Comparison of ENCODE assay signal across 11 cellular contexts in the genomic region with DNA sequence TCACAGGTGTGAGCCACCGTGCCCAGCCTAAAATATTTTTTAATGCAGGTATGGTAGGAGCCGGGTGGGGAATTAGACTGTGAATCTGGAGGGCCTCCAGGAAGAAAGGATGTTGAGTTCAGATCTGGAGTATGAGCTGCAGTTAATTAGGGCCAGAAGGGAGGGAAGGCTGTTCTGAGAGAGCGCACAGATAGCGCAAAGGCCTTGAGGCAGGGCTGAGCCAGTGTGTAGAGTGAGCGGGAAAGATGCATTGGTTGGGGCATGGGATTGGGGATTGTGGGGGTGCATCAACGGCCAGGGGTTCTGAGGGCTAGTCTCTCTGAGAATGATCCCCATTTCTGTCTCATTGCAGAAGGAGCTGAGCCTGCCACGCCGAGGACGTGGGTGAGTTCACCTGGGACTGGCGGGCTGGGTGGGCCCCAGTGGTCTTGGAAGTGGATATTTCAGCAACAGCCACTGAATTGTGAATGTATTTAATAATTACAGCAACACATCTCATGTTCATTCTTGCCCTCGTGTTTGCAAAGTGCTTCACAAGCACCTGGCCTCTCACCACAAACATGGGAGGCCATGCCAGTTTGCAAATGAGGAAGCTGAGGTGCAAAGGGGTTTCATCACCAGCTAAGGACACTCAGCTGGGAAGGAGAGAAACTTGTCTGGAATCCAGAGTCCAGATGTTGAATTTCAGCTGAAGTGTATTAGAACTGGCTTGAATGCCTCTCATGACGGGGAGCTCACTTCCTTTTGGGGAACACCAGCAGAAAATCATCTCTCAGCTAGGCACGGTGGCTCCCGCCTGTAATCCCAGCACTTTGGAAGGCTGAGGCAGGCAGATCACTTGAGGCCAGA. TPM values are rescaled to one million over a fixed set of nuclear protein-coding genes. Genes with fewer than 3 reads are reported as not detected.
DNase-seq lines count a peak whose midpoint lies in the region; ATAC-seq and TF ChIP-seq lines count a peak whose summit lies in the region.
"Had no signal": no experiment of that assay in that cellular context is flagged by ENCODE, and none has a peak within 500 bp of the region (broad histone marks: within the 10 kb centered on the region; RNA-seq: fewer than 3 reads in every experiment).

No MANE protein-coding gene starts in this region.

- peaks cover 3% of the 10 kb centered on the region for H3K36me3 Mint-ChIP-seq in CD4-positive, CD25-positive, alpha-beta regulatory T cell
- H3K36me3 Mint-ChIP-seq in memory B cell = peaks cover 5% of the 10 kb centered on the region
- no peaks in the 10 kb centered on the region for H3K36me3 Mint-ChIP-seq in activated naive CD4-positive, alpha-beta T cell treated with anti-CD3 and anti-CD28 coated beads for 36 hours (ENCODE audit: low read depth)

- H3K4me3 Mint-ChIP-seq in CD4-positive, CD25-positive, alpha-beta regulatory T cell = peak overlapping the region; percentile 39 to 87 (median 66)
- H3K4me3 Mint-ChIP-seq in memory B cell = peak overlapping the region; percentile 49
- no peak overlapping the region for H3K4me3 Mint-ChIP-seq in activated naive CD4-positive, alpha-beta T cell treated with anti-CD3 and anti-CD28 coated beads for 36 hours
- H3K4me3 Mint-ChIP-seq: activated CD8-positive, alpha-beta memory T cell treated with anti-CD3 and anti-CD28 coated beads, Interleukin-2, amount 10 ng/mL, durations not matched to agents 7 days and 5 days; activated naive CD8-positive, alpha-beta T cell treated with anti-CD3 and anti-CD28 coated beads, Interleukin-2, amount 10 ng/mL, durations not matched to agents 7 days and 5 days had no signal

- no peak for ATAC-seq in CD4-positive, CD25-positive, alpha-beta regulatory T cell (ENCODE audit: low read depth in 2 of 2)
- peak; percentile 43 for ATAC-seq in memory B cell (ENCODE audit: low read depth)
- no peak for ATAC-seq in GM19395 (IDR thresholded peaks at IDR 0.05; ENCODE audit: unreplicated experiment)
- ATAC-seq: activated CD8-positive, alpha-beta memory T cell treated with anti-CD3 and anti-CD28 coated beads, Interleukin-2, amount 10 ng/mL, durations not matched to agents 7 days and 5 days had no signal

- H3K4me1 Mint-ChIP-seq in CD4-positive, CD25-positive, alpha-beta regulatory T cell = peaks cover 0 to 34% (median 17%) of the 10 kb centered on the region in 4 donors
- H3K4me1 Mint-ChIP-seq in memory B cell = peaks cover 32% of the 10 kb centered on the region
- H3K4me1 Mint-ChIP-seq in activated naive CD4-positive, alpha-beta T cell treated with anti-CD3 and anti-CD28 coated beads for 36 hours (ENCODE audit: low read depth) = peaks cover 23% of the 10 kb centered on the region

- H3K4me3 ChIP-seq in CD4-positive, CD25-positive, alpha-beta regulatory T cell (ENCODE audit: low read depth, low read length) = no peak overlapping the region
- H3K4me3 ChIP-seq in HL-60 (replicated peaks; ENCODE audit: insufficient read depth, low read length) = no peak overlapping the region

- no peaks in the 10 kb centered on the region for H3K9me3 ChIP-seq in CD4-positive, CD25-positive, alpha-beta regulatory T cell (ENCODE audit: control insufficient read depth in 2 of 2, low read length in 2 of 2)

- no peaks in the 10 kb centered on the region for H3K27me3 ChIP-seq in CD4-positive, CD25-positive, alpha-beta regulatory T cell (ENCODE audit: control insufficient read depth, insufficient read depth, low read length)
- H3K27me3 ChIP-seq in HL-60 (ENCODE audit: insufficient read depth, poor library complexity, severe bottlenecking) = no peaks in the 10 kb centered on the region

- no peak overlapping the region for H3K27ac ChIP-seq in CD4-positive, CD25-positive, alpha-beta regulatory T cell (ENCODE audit: insufficient read depth, low read length, poor library complexity, severe bottlenecking)
- peak overlapping the region; percentile 88 for H3K27ac ChIP-seq in HL-60 (replicated peaks)
- H3K27ac ChIP-seq: epithelial cell of prostate had no signal

- DNase-seq in CD4-positive, CD25-positive, alpha-beta regulatory T cell = no peak
- DNase-seq in HL-60 (ENCODE audit: low read depth in 1 of 2, low spot score in 1 of 2) (peak; percentile 94 to 95), SIG-M5 (lab: John Stamatoyannopoulos, UW) (peak; percentile 47), memory B cell (ENCODE audit: low spot score in 2 of 2) (no peak), NCI-H1092 (lab: John Stamatoyannopoulos, UW) (no peak)
- DNase-seq in activated naive CD4-positive, alpha-beta T cell treated with anti-CD3 and anti-CD28 coated beads for 36 hours = no peak
- DNase-seq: activated CD8-positive, alpha-beta memory T cell treated with anti-CD3 and anti-CD28 coated beads, Interleukin-2, amount 10 ng/mL, durations not matched to agents 7 days and 5 days; activated naive CD8-positive, alpha-beta T cell treated with anti-CD3 and anti-CD28 coated beads, Interleukin-2, amount 10 ng/mL, durations not matched to agents 7 days and 5 days; NCI-H2107 had no signal

- H3K4me1 ChIP-seq in CD4-positive, CD25-positive, alpha-beta regulatory T cell (ENCODE audit: control insufficient read depth, insufficient read depth, low read length, poor library complexity, severe bottlenecking) = peaks cover 25% of the 10 kb centered on the region

- CTCF ChIA-PET in activated naive CD4-positive, alpha-beta T cell treated with anti-CD3 and anti-CD28 coated beads for 36 hours (lab: Charles Lee) = no interaction called here

- TF ChIP-seq CTCF in HL-60 (IDR thresholded peaks at IDR 0.05; ENCODE audit: insufficient read depth, low read length) = no peak

- H3K36me3 ChIP-seq in CD4-positive, CD25-positive, alpha-beta regulatory T cell (ENCODE audit: control insufficient read depth, insufficient read depth, low read length) = no peaks in the 10 kb centered on the region

- intact Hi-C loops in activated naive CD4-positive, alpha-beta T cell treated with anti-CD3 and anti-CD28 coated beads for 36 hours (cut with micrococcal nuclease) = no loop called here

- H3K9me3 Mint-ChIP-seq in CD4-positive, CD25-positive, alpha-beta regulatory T cell = no peaks in the 10 kb centered on the region
- H3K9me3 Mint-ChIP-seq in memory B cell = no peaks in the 10 kb centered on the region
- H3K9me3 Mint-ChIP-seq in activated naive CD4-positive, alpha-beta T cell treated with anti-CD3 and anti-CD28 coated beads for 36 hours = no peaks in the 10 kb centered on the region
- H3K9me3 Mint-ChIP-seq: activated naive CD8-positive, alpha-beta T cell treated with anti-CD3 and anti-CD28 coated beads, Interleukin-2, amount 10 ng/mL, durations not matched to agents 7 days and 5 days had no signal

- no peak overlapping the region for H3K27ac Mint-ChIP-seq in CD4-positive, CD25-positive, alpha-beta regulatory T cell
- H3K27ac Mint-ChIP-seq in memory B cell = peak overlapping the region; percentile 39
- H3K27ac Mint-ChIP-seq in activated naive CD4-positive, alpha-beta T cell treated with anti-CD3 and anti-CD28 coated beads for 36 hours = no peak overlapping the region
- H3K27ac Mint-ChIP-seq: activated CD8-positive, alpha-beta memory T cell treated with anti-CD3 and anti-CD28 coated beads, Interleukin-2, amount 10 ng/mL, durations not matched to agents 7 days and 5 days had no signal

- no peaks in the 10 kb centered on the region for H3K27me3 Mint-ChIP-seq in CD4-positive, CD25-positive, alpha-beta regulatory T cell
- H3K27me3 Mint-ChIP-seq in memory B cell = no peaks in the 10 kb centered on the region
- no peaks in the 10 kb centered on the region for H3K27me3 Mint-ChIP-seq in activated naive CD4-positive, alpha-beta T cell treated with anti-CD3 and anti-CD28 coated beads for 36 hours (ENCODE audit: low read depth)
- H3K27me3 Mint-ChIP-seq: activated CD8-positive, alpha-beta memory T cell treated with anti-CD3 and anti-CD28 coated beads, Interleukin-2, amount 10 ng/mL, durations not matched to agents 7 days and 5 days; activated naive CD8-positive, alpha-beta T cell treated with anti-CD3 and anti-CD28 coated beads, Interleukin-2, amount 10 ng/mL, durations not matched to agents 7 days and 5 days had no signal

RNA-seq across cellular contexts. Expression of a gene that starts 9.9 kb away (rescaled TPM):
- 45.9 TPM for total RNA-seq in CD4-positive, CD25-positive, alpha-beta regulatory T cell
- 1 to 10 TPM; 8.1 to 9.0 (median 8.6) TPM for polyA plus RNA-seq in CD4-positive, CD25-positive, alpha-beta regulatory T cell
- 10 to 100 TPM; 12.8 to 13.5 TPM for total RNA-seq in activated naive CD4-positive, alpha-beta T cell treated with anti-CD3 and anti-CD28 coated beads for 36 hours

RNA-seq across cellular contexts. Expression of a gene that starts 20.7 kb away (rescaled TPM):
- total RNA-seq in CD4-positive, CD25-positive, alpha-beta regulatory T cell = 60.4 TPM
- polyA plus RNA-seq in CD4-positive, CD25-positive, alpha-beta regulatory T cell = 10 to 100 TPM; 34.9 to 53.2 (median 46.3) TPM
- total RNA-seq in activated naive CD4-positive, alpha-beta T cell treated with anti-CD3 and anti-CD28 coated beads for 36 hours = 10 to 100 TPM; 10.1 to 14.4 TPM

RNA-seq across cellular contexts. Expression of a gene that starts 45.5 kb away (rescaled TPM):
- total RNA-seq in CD4-positive, CD25-positive, alpha-beta regulatory T cell = 9.4 TPM
- 1 to 10 TPM in 2 of 4 donors, under 1 TPM in 2; 0.42 to 3.6 (median 2.0) TPM for polyA plus RNA-seq in CD4-positive, CD25-positive, alpha-beta regulatory T cell
- 10 to 100 TPM; 16.1 to 16.3 TPM for total RNA-seq in activated naive CD4-positive, alpha-beta T cell treated with anti-CD3 and anti-CD28 coated beads for 36 hours

Comparison
In these comparisons a context has a peak if more than half of its experiments do, and no peak if none do; other contexts are left out.
1. DNase-seq: peak in HL-60 (2 of 2) and SIG-M5 (single experiment); none in CD4-positive, CD25-positive, alpha-beta regulatory T cell (0 of 3), memory B cell (0 of 2), NCI-H1092 (single experiment) and activated naive CD4-positive, alpha-beta T cell treated with anti-CD3 and anti-CD28 coated beads for 36 hours (single experiment).